10 cellular contexts compared by ENCODE assay signal in the genomic region with DNA sequence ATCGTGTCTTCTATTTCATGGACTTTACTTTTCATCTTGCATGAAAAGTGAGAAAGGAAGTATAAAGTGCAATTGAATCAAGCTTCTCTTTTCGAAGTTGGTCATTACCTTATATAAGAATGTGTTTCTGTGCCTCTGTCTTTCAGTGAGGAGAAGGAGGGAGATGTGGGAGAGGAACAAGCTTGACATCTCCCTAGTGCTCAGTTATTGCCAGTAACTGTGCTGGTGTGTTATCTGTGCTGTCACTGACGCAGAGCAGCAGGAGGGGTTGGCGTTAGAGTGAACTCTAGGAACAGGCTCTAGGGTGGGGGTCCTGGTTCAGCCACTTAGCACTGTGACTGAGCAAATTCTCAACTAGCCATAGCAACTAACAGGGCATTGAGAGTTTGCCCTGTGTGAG. TPM values are rescaled to one million over a fixed set of nuclear protein-coding genes. Genes with fewer than 3 reads are reported as not detected.
DNase-seq lines count a peak whose midpoint lies in the region; ATAC-seq and TF ChIP-seq lines count a peak whose summit lies in the region.
"Had no signal": no experiment of that assay in that cellular context is flagged by ENCODE, and none has a peak within 500 bp of the region (broad histone marks: within the 10 kb centered on the region; RNA-seq: fewer than 3 reads in every experiment).

No MANE protein-coding gene starts in this region.

- peaks cover 74% of the 10 kb centered on the region for H3K4me1 Mint-ChIP-seq in activated B cell treated with CpG ODN at 0.5 μM for 24 hours
- H3K4me1 Mint-ChIP-seq in activated naive CD4-positive, alpha-beta T cell treated with anti-CD3 and anti-CD28 coated beads, Interleukin-2, amount 10 ng/mL, durations not matched to agents 7 days and 5 days = no peaks in the 10 kb centered on the region
- H3K4me1 Mint-ChIP-seq: activated CD4-positive, alpha-beta T cell treated with anti-CD3 and anti-CD28 coated beads for 36 hours had no signal

- peaks cover 1% of the 10 kb centered on the region for H3K36me3 Mint-ChIP-seq in activated B cell treated with CpG ODN at 0.5 μM for 24 hours (ENCODE audit: low read depth)
- H3K36me3 Mint-ChIP-seq in activated naive CD4-positive, alpha-beta T cell treated with anti-CD3 and anti-CD28 coated beads, Interleukin-2, amount 10 ng/mL, durations not matched to agents 7 days and 5 days = no peaks in the 10 kb centered on the region

- no peaks in the 10 kb centered on the region for H3K36me3 ChIP-seq in SJCRH30

- H3K4me1 ChIP-seq in SJCRH30 = no peaks in the 10 kb centered on the region

- CTCF ChIA-PET in activated B cell treated with CpG ODN at 0.5 μM for 24 hours (lab: Charles Lee) = interaction anchor here (0.8 to 3.1 kb wide), 7 partner anchors 12 to 69 kb away, joined by 3 to 18 read pairs (median 6); a partner anchor contains a TSS
- CTCF ChIA-PET in activated naive CD4-positive, alpha-beta T cell treated with anti-CD3 and anti-CD28 coated beads, Interleukin-2, amount 10 ng/mL, durations not matched to agents 7 days and 5 days (lab: Charles Lee) = no interaction called here

- no peak overlapping the region for H3K4me3 ChIP-seq in SJCRH30

- H3K27me3 ChIP-seq in SJCRH30 = no peaks in the 10 kb centered on the region

- H3K27ac ChIP-seq in SJCRH30 = no peak overlapping the region

- H3K9me3 Mint-ChIP-seq in activated B cell treated with CpG ODN at 0.5 μM for 24 hours = no peaks in the 10 kb centered on the region
- no peaks in the 10 kb centered on the region for H3K9me3 Mint-ChIP-seq in activated naive CD4-positive, alpha-beta T cell treated with anti-CD3 and anti-CD28 coated beads, Interleukin-2, amount 10 ng/mL, durations not matched to agents 7 days and 5 days

- peak; percentile 26 for ATAC-seq in GM19035 (IDR thresholded peaks at IDR 0.05; ENCODE audit: unreplicated experiment)
- ATAC-seq in HG02852 (IDR thresholded peaks at IDR 0.05; ENCODE audit: unreplicated experiment) = peak; percentile 19
- peak; percentile 13 for ATAC-seq in activated B cell treated with CpG ODN at 0.5 μM for 24 hours (ENCODE audit: low read depth)
- ATAC-seq in sciatic nerve = peak; percentile 70
- ATAC-seq: activated CD4-positive, alpha-beta T cell treated with anti-CD3 and anti-CD28 coated beads for 36 hours had no signal

- POLR2A ChIA-PET in activated B cell treated with CpG ODN at 0.5 μM for 24 hours (lab: Charles Lee) = interaction anchor here (0.7 to 6.0 kb wide), 17 partner anchors 13 to 266 kb away, joined by 3 to 150 read pairs (median 8); a partner anchor contains a TSS

- intact Hi-C loops in activated B cell treated with CpG ODN at 0.5 μM for 24 hours (cut with micrococcal nuclease) = loop anchor here (1.0 to 2.0 kb wide), 5 partner anchors 15 to 69 kb away; no protein-coding TSS in a partner anchor
- intact Hi-C loops in sciatic nerve (cut with DNase I) = no loop called here

- no peaks in the 10 kb centered on the region for H3K27me3 Mint-ChIP-seq in activated B cell treated with CpG ODN at 0.5 μM for 24 hours
- no peaks in the 10 kb centered on the region for H3K27me3 Mint-ChIP-seq in activated naive CD4-positive, alpha-beta T cell treated with anti-CD3 and anti-CD28 coated beads, Interleukin-2, amount 10 ng/mL, durations not matched to agents 7 days and 5 days

- H3K27ac Mint-ChIP-seq in activated B cell treated with CpG ODN at 0.5 μM for 24 hours = peak overlapping the region; percentile 71
- no peak overlapping the region for H3K27ac Mint-ChIP-seq in activated naive CD4-positive, alpha-beta T cell treated with anti-CD3 and anti-CD28 coated beads, Interleukin-2, amount 10 ng/mL, durations not matched to agents 7 days and 5 days
- H3K27ac Mint-ChIP-seq: activated CD4-positive, alpha-beta T cell treated with anti-CD3 and anti-CD28 coated beads for 36 hours had no signal

- DNase-seq in activated B cell treated with CpG ODN at 0.5 μM for 24 hours (no peak), sciatic nerve (ENCODE audit: low spot score) (no peak), SJCRH30 (no peak), DMS53 treated with DMSO at 0.1 percent for 48 hours (lab: John Stamatoyannopoulos, UW; ENCODE audit: unreplicated experiment) (no peak), NCI-H1105 (lab: John Stamatoyannopoulos, UW) (no peak)
- no peak for DNase-seq in activated naive CD4-positive, alpha-beta T cell treated with anti-CD3 and anti-CD28 coated beads, Interleukin-2, amount 10 ng/mL, durations not matched to agents 7 days and 5 days
- DNase-seq: activated CD4-positive, alpha-beta T cell treated with anti-CD3 and anti-CD28 coated beads for 36 hours; NCI-H1436 treated with DMSO at 0.1 percent for 48 hours had no signal

- H3K9me3 ChIP-seq in SJCRH30 (replicated peaks) = no peaks in the 10 kb centered on the region; the same call in 1 of the 2 replicates

- TF ChIP-seq CTCF in activated B cell treated with CpG ODN at 0.5 μM for 24 hours (IDR thresholded peaks at IDR 0.05) = no peak

- H3K4me3 Mint-ChIP-seq in activated B cell treated with CpG ODN at 0.5 μM for 24 hours = peak overlapping the region; percentile 48
- H3K4me3 Mint-ChIP-seq in activated naive CD4-positive, alpha-beta T cell treated with anti-CD3 and anti-CD28 coated beads, Interleukin-2, amount 10 ng/mL, durations not matched to agents 7 days and 5 days = no peak overlapping the region
- H3K4me3 Mint-ChIP-seq: activated CD4-positive, alpha-beta T cell treated with anti-CD3 and anti-CD28 coated beads for 36 hours had no signal

RNA-seq across cellular contexts. Expression of a gene that starts 34.0 kb away (rescaled TPM):
- 37.9 and 46.0 TPM in 2 replicates for total RNA-seq in activated B cell treated with CpG ODN at 0.5 μM for 24 hours
- 27.2 TPM for total RNA-seq in sciatic nerve
- 27.3 and 29.0 TPM in 2 replicates for total RNA-seq in SJCRH30 (2014; rRNA removed; shearing (Covaris generic))

Comparison
In these comparisons a context has a peak if more than half of its experiments do, and no peak if none do; other contexts are left out.
1. ATAC-seq: peak in every context shown above with its lines; median percentile 70 in sciatic nerve; 26 in GM19035; 19 in HG02852; 13 in activated B cell treated with CpG ODN at 0.5 μM for 24 hours.